In genomic region chr1:9844106-9844505, GRCh38 we compare ENCODE assay signal across 15 cellular contexts. TPM values are rescaled to one million over a fixed set of nuclear protein-coding genes. Genes with fewer than 3 reads are reported as not detected.
A peak's percentile ranks its signal among the peaks of the same experiment; 100 is the strongest.
DNase-seq lines count a peak whose midpoint lies in the region; TF ChIP-seq lines count a peak whose summit lies in the region.
"Had no signal": no experiment of that assay in that cellular context is flagged by ENCODE, and none has a peak within 500 bp of the region (broad histone marks: within the 10 kb centered on the region; RNA-seq: fewer than 3 reads in every experiment).

No MANE protein-coding gene starts in this region.

- TF ChIP-seq CTCF in GM10248 (IDR thresholded peaks at IDR 0.05; ENCODE audit: control extremely low read depth, extremely low read depth, low read depth, missing control alignments): no peak
- TF ChIP-seq CTCF in ovary (IDR thresholded peaks at IDR 0.05): no peak

- H3K4me3 ChIP-seq in MG63 (no peak overlapping the region), ovary (no peak overlapping the region)
- H3K4me3 ChIP-seq: tibial artery had no signal

- 32 to 49% (median 43%) methylated on average over 11 to 12 of the region's 12 CpGs for WGBS in ovary, 3 donors

- intact Hi-C loops in ovary (cut with DNase I): no loop called here

- H3K9me3 ChIP-seq in MG63 (no peaks in the 10 kb centered on the region), ovary (no peaks in the 10 kb centered on the region)
- H3K9me3 ChIP-seq: tibial artery had no signal

- CTCF ChIA-PET in GM10248 (lab: Yijun Ruan, JAX): no interaction called here

- H3K27ac ChIP-seq in caudate nucleus (ENCODE audit: low read depth, low read length): peak overlapping the region; percentile 88
- no peak overlapping the region for H3K27ac ChIP-seq in ovary

- POLR2A ChIA-PET in GM10248 (lab: Yijun Ruan, JAX): no interaction called here

- TF ChIP-seq EP300 in ovary (IDR thresholded peaks at IDR 0.05): no peak

- DNase-seq in MG63: peak; percentile 36
- DNase-seq in caudate nucleus (lab: John Stamatoyannopoulos, UW): peak in 43 of 61 donors; percentile 27 to 89 (median 61)
- DNase-seq in iPS-NIHi11 (ENCODE audit: low spot score): peak; percentile 3
- peak; percentile 58 for DNase-seq in superior temporal gyrus (ENCODE audit: extremely low spot score)
- no peak for DNase-seq in stimulated activated CD4-positive, alpha-beta T cell treated with anti-CD3 and anti-CD28 coated beads, Interleukin-1b, Interleukin-23, amount 100 ng/mL, for 48 hours
- no peak for DNase-seq in GM10248 (ENCODE audit: extremely low spot score)
- DNase-seq in ovary: no peak
- no peak for DNase-seq in stimulated activated CD4-positive, alpha-beta T cell treated with anti-CD3 and anti-CD28 coated beads, Interleukin-4, amount 100 ng/mL, for 24 hours
- DNase-seq: CD8-positive, alpha-beta T cell; HCEC 1CT; NCI-H1930; nephron progenitor cell; stimulated activated CD4-positive, alpha-beta T cell treated with anti-CD3 and anti-CD28 coated beads, Interleukin-4, amount 100 ng/mL, for 1 hour; SW 1271; tibial artery had no signal

- H3K36me3 ChIP-seq in MG63 (no peaks in the 10 kb centered on the region), ovary (no peaks in the 10 kb centered on the region)

- no peak for TF ChIP-seq POLR2A in ovary (IDR thresholded peaks at IDR 0.05)

- peaks cover 2% of the 10 kb centered on the region for H3K4me1 ChIP-seq in ovary (ENCODE audit: insufficient read depth)

- H3K27me3 ChIP-seq in MG63 (no peaks in the 10 kb centered on the region), ovary (no peaks in the 10 kb centered on the region)

RNA-seq across cellular contexts. Expression of gene CLSTN1, which starts 20.3 kb away (rescaled TPM):
- total RNA-seq in MG63 (2014; rRNA removed; shearing (Covaris generic); ENCODE audit: low replicate concordance): 31.7 and 43.6 TPM in 2 replicates
- total RNA-seq in ovary: 100 to 1,000 TPM in 5 of 7 donors, 10 to 100 TPM in 2; 70.5 to 145 (median 119) TPM
- polyA plus RNA-seq in ovary: 100 to 1,000 TPM in 1 of 2 donors, 10 to 100 TPM in 1; 84.3 to 110 TPM

Comparison
In these comparisons a context has a peak if more than half of its experiments do, and no peak if none do; other contexts are left out.
1. DNase-seq: peak in MG63 (single experiment), caudate nucleus (43 of 61), iPS-NIHi11 (single experiment) and superior temporal gyrus (single experiment); none in stimulated activated CD4-positive, alpha-beta T cell treated with anti-CD3 and anti-CD28 coated beads, Interleukin-1b, Interleukin-23, amount 100 ng/mL, for 48 hours (single experiment), GM10248 (single experiment), ovary (0 of 5) and stimulated activated CD4-positive, alpha-beta T cell treated with anti-CD3 and anti-CD28 coated beads, Interleukin-4, amount 100 ng/mL, for 24 hours (single experiment).